Comparison of ENCODE assay signal across 8 cellular contexts in genomic region chr19:41753936-41754529, GRCh38. TPM values are rescaled to one million over a fixed set of nuclear protein-coding genes. Genes with fewer than 3 reads are reported as not detected.
DNase-seq lines count a peak whose midpoint lies in the region; ATAC-seq and TF ChIP-seq lines count a peak whose summit lies in the region.

No MANE protein-coding gene starts in this region.

- TF ChIP-seq POLR2A in prostate gland (IDR thresholded peaks at IDR 0.05): no peak

- no peak overlapping the region for H3K4me3 ChIP-seq in GM23338
- no peak overlapping the region for H3K4me3 ChIP-seq in OCI-LY1 (ENCODE audit: low read depth, low read length, poor library complexity, severe bottlenecking)
- no peak overlapping the region for H3K4me3 ChIP-seq in prostate gland

- H3K9me2 ChIP-seq in GM23338 (ENCODE audit: insufficient read depth): no peaks in the 10 kb centered on the region
- no peaks in the 10 kb centered on the region for H3K9me2 ChIP-seq in OCI-LY1 (ENCODE audit: low read depth, low read length)

- H3K27me3 ChIP-seq in GM23338 (ENCODE audit: insufficient read depth): no peaks in the 10 kb centered on the region
- 0 out of 2 replicates have a peak, but pooled peaks cover 6% of the 10 kb centered on the region for H3K27me3 ChIP-seq in OCI-LY1 (ENCODE audit: insufficient read depth, low read length)
- no peaks in the 10 kb centered on the region for H3K27me3 ChIP-seq in prostate gland (replicated peaks; ENCODE audit: insufficient read depth)

- H3K4me1 ChIP-seq in GM23338 (ENCODE audit: insufficient read depth) (no peaks in the 10 kb centered on the region; the same call in 1 of the 2 replicates), OCI-LY1 (ENCODE audit: insufficient read depth, low read length, severe bottlenecking) (no peaks in the 10 kb centered on the region), prostate gland (replicated peaks) (no peaks in the 10 kb centered on the region)

- H3K27ac Mint-ChIP-seq in GM23338: no peak overlapping the region

- no peaks in the 10 kb centered on the region for H3K9me3 Mint-ChIP-seq in GM23338

- no peak overlapping the region for H3K9ac ChIP-seq in OCI-LY1 (ENCODE audit: low read length)

- H2AFZ ChIP-seq in GM23338 (no peak overlapping the region), OCI-LY1 (ENCODE audit: low read length) (no peak overlapping the region)

- WGBS in prostate gland: 11% methylated on average over 4 of the region's 4 CpGs

- H3K27me3 Mint-ChIP-seq in GM23338 (ENCODE audit: insufficient read depth, low read depth, poor library complexity): peaks cover 6% of the 10 kb centered on the region

- no peak overlapping the region for H3K4me3 Mint-ChIP-seq in GM23338

- H3K36me3 ChIP-seq in GM23338 (ENCODE audit: insufficient read depth) (no peaks in the 10 kb centered on the region), OCI-LY1 (ENCODE audit: insufficient read depth, low read length) (no peaks in the 10 kb centered on the region), prostate gland (no peaks in the 10 kb centered on the region)

- H3K79me2 ChIP-seq in GM23338 (replicated peaks; ENCODE audit: insufficient read depth) (no peaks in the 10 kb centered on the region), OCI-LY1 (ENCODE audit: insufficient read depth, low read length) (no peaks in the 10 kb centered on the region)

- H4K20me1 ChIP-seq in GM23338 (replicated peaks; ENCODE audit: insufficient read depth) (no peaks in the 10 kb centered on the region), OCI-LY1 (ENCODE audit: insufficient read depth, low read length) (no peaks in the 10 kb centered on the region)

- H3K27ac ChIP-seq in GM23338 (ENCODE audit: low read depth) (no peak overlapping the region), OCI-LY1 (ENCODE audit: low read depth, low read length, poor library complexity, severe bottlenecking) (no peak overlapping the region), prostate gland (no peak overlapping the region)

- H3K9me3 ChIP-seq in OCI-LY1 (ENCODE audit: low read length): no peaks in the 10 kb centered on the region
- no peaks in the 10 kb centered on the region for H3K9me3 ChIP-seq in prostate gland

- intact Hi-C loops in prostate gland (cut with DNase I): no loop called here

- H3K4me1 Mint-ChIP-seq in GM23338: peaks cover 3% of the 10 kb centered on the region; the same call in 1 of the 3 replicates

- H3K36me3 Mint-ChIP-seq in GM23338 (ENCODE audit: low read depth): no peaks in the 10 kb centered on the region

- peak; percentile 23 for DNase-seq in AG20443 (ENCODE audit: low spot score)
- DNase-seq in GM23338 (ENCODE audit: low spot score): peak; percentile 71
- peak; percentile 70 for DNase-seq in activated T-cell treated with anti-CD3 and anti-CD28 coated beads for 4 hours
- peak; percentile 3 for DNase-seq in fibroblast of the conjunctiva (ENCODE audit: low read depth)
- peak; percentile 50 for DNase-seq in prostate gland (ENCODE audit: low spot score)

- TF ChIP-seq CTCF in GM23338 (conservative IDR thresholded peaks at IDR 0.05; ENCODE audit: low read depth in 2 of 2): peak; percentile 75 to 91
- peak; percentile 78 for TF ChIP-seq CTCF in OCI-LY1 (IDR thresholded peaks at IDR 0.05; ENCODE audit: low read length)
- TF ChIP-seq CTCF in prostate gland (IDR thresholded peaks at IDR 0.05): peak in 3 of 4 experiments; percentile 39 to 68 (median 45)

- ATAC-seq in GM23338 (peak; percentile 89), HG02973 (IDR thresholded peaks at IDR 0.05; ENCODE audit: unreplicated experiment) (no peak), HG02678 (IDR thresholded peaks at IDR 0.05; ENCODE audit: unreplicated experiment) (no peak)

- H3K4me2 ChIP-seq in GM23338 (no peak overlapping the region), OCI-LY1 (ENCODE audit: low read length) (no peak overlapping the region)

- H3F3A ChIP-seq in GM23338 (replicated peaks; ENCODE audit: low read depth) (no peaks in the 10 kb centered on the region), OCI-LY1 (ENCODE audit: insufficient read depth, low read length) (no peaks in the 10 kb centered on the region)

TF ChIP-seq in GM23338, 12 proteins besides CTCF, POLR2A, EP300 and RAD21:
- TF ChIP-seq STAT1 (IDR thresholded peaks at IDR 0.05; ENCODE audit: unreplicated experiment): no peak
- no peak for TF ChIP-seq POLR2AphosphoS5 (IDR thresholded peaks at IDR 0.05; ENCODE audit: low read depth)
- TF ChIP-seq JUNB (IDR thresholded peaks at IDR 0.05; ENCODE audit: unreplicated experiment): no peak
- TF ChIP-seq EZH2phosphoT487 (IDR thresholded peaks at IDR 0.05; ENCODE audit: unreplicated experiment): no peak
- no peak for TF ChIP-seq ETS1 (IDR thresholded peaks at IDR 0.05)
- TF ChIP-seq ZNF462 (CRISPR knock-in tag; IDR thresholded peaks at IDR 0.05): no peak
- no peak for TF ChIP-seq CREB1 (CRISPR knock-in tag; IDR thresholded peaks at IDR 0.05; ENCODE audit: low read depth)
- TF ChIP-seq NANOG (IDR thresholded peaks at IDR 0.05; ENCODE audit: borderline replicate concordance): no peak

RNA-seq across cellular contexts. Expression of gene CEACAM6, which starts 1.3 kb away (rescaled TPM):
- total RNA-seq in GM23338 (2014; rRNA removed; shearing (Covaris generic)): not detected in 2 replicates
- not detected in 2 replicates for polyA plus RNA-seq in GM23338 (2016; fragmentation: Nextera tagmentation; extraction: Ambion mirVana)
- 1 to 10 TPM; 2.5 to 6.3 TPM for total RNA-seq in prostate gland

RNA-seq across cellular contexts. Expression of gene CEACAM3, which starts 42.4 kb away (rescaled TPM):
- not detected in 2 replicates for total RNA-seq in GM23338 (2014; rRNA removed; shearing (Covaris generic))
- not detected in 2 replicates for polyA plus RNA-seq in GM23338 (2016; fragmentation: Nextera tagmentation; extraction: Ambion mirVana)
- total RNA-seq in prostate gland: under 1 TPM in 1 of 2 donors, not detected in 1; 0.59 TPM

RNA-seq across cellular contexts. Expression of gene CEACAM5, which starts 45.6 kb away (rescaled TPM):
- total RNA-seq in GM23338 (2014; rRNA removed; shearing (Covaris generic)): not detected in 2 replicates
- polyA plus RNA-seq in GM23338 (2016; fragmentation: Nextera tagmentation; extraction: Ambion mirVana): not detected in 2 replicates
- 1 to 10 TPM in 1 of 2 donors, under 1 TPM in 1; 0.32 to 3.4 TPM for total RNA-seq in prostate gland

Comparison
In these comparisons a context has a peak if more than half of its experiments do, and no peak if none do; other contexts are left out.
1. DNase-seq: peak in every context shown above with its lines; median percentile 71 in GM23338; 70 in activated T-cell treated with anti-CD3 and anti-CD28 coated beads for 4 hours; 50 in prostate gland; 23 in AG20443; 3 in fibroblast of the conjunctiva.